In genomic region chr5:167565555-167565954, GRCh38 we compare ENCODE assay signal across 9 cellular contexts.
DNase-seq lines count a peak whose midpoint lies in the region; ATAC-seq and TF ChIP-seq lines count a peak whose summit lies in the region.
"Had no signal": no experiment of that assay in that cellular context is flagged by ENCODE, and none has a peak within 500 bp of the region (broad histone marks: within the 10 kb centered on the region; RNA-seq: fewer than 3 reads in every experiment).

No MANE protein-coding gene starts in this region.

- H3K9me3 ChIP-seq in neural progenitor cell (ENCODE audit: low read depth) = no peaks in the 10 kb centered on the region
- H3K9me3 ChIP-seq: Peyer's patch had no signal

- H3K36me3 ChIP-seq in neural progenitor cell = no peaks in the 10 kb centered on the region
- H3K36me3 ChIP-seq: Peyer's patch had no signal

- peaks cover 63% of the 10 kb centered on the region for H3K27me3 Mint-ChIP-seq in chondrocyte (ENCODE audit: low read depth)
- H3K27me3 Mint-ChIP-seq in neural progenitor cell (ENCODE audit: insufficient read depth, low read depth) = no peaks in the 10 kb centered on the region

- H3K36me3 Mint-ChIP-seq in chondrocyte (ENCODE audit: low read depth) (no peaks in the 10 kb centered on the region), neural progenitor cell (no peaks in the 10 kb centered on the region)

- no peaks in the 10 kb centered on the region for H3F3A ChIP-seq in neural progenitor cell (ENCODE audit: low read depth)

- ATAC-seq in HG02678 (IDR thresholded peaks at IDR 0.05; ENCODE audit: unreplicated experiment) = no peak
- ATAC-seq in GM21825 (IDR thresholded peaks at IDR 0.05; ENCODE audit: unreplicated experiment) = no peak
- ATAC-seq in stimulated activated naive CD8-positive, alpha-beta T cell treated with anti-CD3 and anti-CD28 coated beads, Interleukin-15, Interleukin-2, amounts not matched to agents 100 U/mL and 50 U/mL, for 24 hours = no peak

- H3K4me3 ChIP-seq in neural progenitor cell = no peak overlapping the region
- H3K4me3 ChIP-seq: Peyer's patch had no signal

- H3K4me1 Mint-ChIP-seq in chondrocyte (ENCODE audit: low read depth) = no peaks in the 10 kb centered on the region
- peaks cover 9% of the 10 kb centered on the region for H3K4me1 Mint-ChIP-seq in neural progenitor cell

- H4K20me1 ChIP-seq in neural progenitor cell (ENCODE audit: low read depth) = no peaks in the 10 kb centered on the region

- POLR2A ChIA-PET in GM10248 (lab: Yijun Ruan, JAX) = no interaction called here

- no peak overlapping the region for H3K9ac ChIP-seq in neural progenitor cell

- DNase-seq in GM10248 (ENCODE audit: extremely low spot score) (no peak), MV-4-11 (lab: John Stamatoyannopoulos, UW) (peak; percentile 10), chondrocyte (ENCODE audit: low spot score) (no peak), neural progenitor cell (ENCODE audit: low spot score) (peak; percentile 16), NCI-H2107 treated with DMSO at 0.1 percent for 48 hours (lab: John Stamatoyannopoulos, UW; ENCODE audit: unreplicated experiment) (no peak)
- DNase-seq in stimulated activated naive CD8-positive, alpha-beta T cell treated with anti-CD3 and anti-CD28 coated beads, Interleukin-15, Interleukin-2, amounts not matched to agents 100 U/mL and 50 U/mL, for 24 hours = no peak
- DNase-seq: Peyer's patch had no signal

- TF ChIP-seq CTCF in GM10248 (IDR thresholded peaks at IDR 0.05; ENCODE audit: control extremely low read depth, extremely low read depth, low read depth, missing control alignments) (peak; percentile 16), chondrocyte (IDR thresholded peaks at IDR 0.05) (peak; percentile 79), neural progenitor cell (IDR thresholded peaks at IDR 0.05) (peak; percentile 50)

- no peak overlapping the region for H3K4me2 ChIP-seq in neural progenitor cell

- H3K9me3 Mint-ChIP-seq in chondrocyte (ENCODE audit: low read depth) (no peaks in the 10 kb centered on the region), neural progenitor cell (no peaks in the 10 kb centered on the region)

- CTCF ChIA-PET in GM10248 (lab: Yijun Ruan, JAX) = interaction anchor here (1.1 to 1.8 kb wide), 5 partner anchors 9 to 1936 kb away, joined by 3 to 9 read pairs (median 5); no protein-coding TSS in a partner anchor

- H3K4me3 Mint-ChIP-seq in chondrocyte (ENCODE audit: unreplicated experiment) (no peak overlapping the region), neural progenitor cell (no peak overlapping the region)

- H2AFZ ChIP-seq in neural progenitor cell (replicated peaks) = no peak overlapping the region

- H3K27ac Mint-ChIP-seq in chondrocyte (ENCODE audit: unreplicated experiment) (no peak overlapping the region), neural progenitor cell (no peak overlapping the region)

- H3K79me2 ChIP-seq in neural progenitor cell (ENCODE audit: low read depth) = no peaks in the 10 kb centered on the region

- H3K27me3 ChIP-seq in neural progenitor cell = peaks cover 15% of the 10 kb centered on the region
- H3K27me3 ChIP-seq: Peyer's patch had no signal

- no peak overlapping the region for H3K27ac ChIP-seq in neural progenitor cell
- H3K27ac ChIP-seq: Peyer's patch had no signal

- H3K4me1 ChIP-seq in neural progenitor cell = peaks cover 11% of the 10 kb centered on the region
- H3K4me1 ChIP-seq: Peyer's patch had no signal

Comparison
In these comparisons a context has a peak if more than half of its experiments do, and no peak if none do; other contexts are left out.
1. DNase-seq: peak in MV-4-11 (single experiment) and neural progenitor cell (single experiment); none in GM10248 (single experiment), chondrocyte (single experiment), NCI-H2107 treated with DMSO at 0.1 percent for 48 hours (single experiment) and stimulated activated naive CD8-positive, alpha-beta T cell treated with anti-CD3 and anti-CD28 coated beads, Interleukin-15, Interleukin-2, amounts not matched to agents 100 U/mL and 50 U/mL, for 24 hours (single experiment).
2. CTCF ChIP-seq: peak in every context shown above with its lines; median percentile 79 in chondrocyte; 50 in neural progenitor cell; 16 in GM10248.